19 cellular contexts compared by ENCODE assay signal in genomic region chr15:43985976-43986375, GRCh38.
"Had no signal": no experiment of that assay in that cellular context is flagged by ENCODE, and none has a peak within 500 bp of the region (broad histone marks: within the 10 kb centered on the region; RNA-seq: fewer than 3 reads in every experiment).

No MANE protein-coding gene starts in this region.

- H3K36me3 Mint-ChIP-seq: immature natural killer cell had no signal

- H3K4me1 Mint-ChIP-seq: endodermal cell, immature natural killer cell, nephron had no signal

- H3K27me3 Mint-ChIP-seq: progenitor cell of endocrine pancreas had no signal

- H3K4me3 Mint-ChIP-seq: endodermal cell, immature natural killer cell, nephron had no signal

- H3K9me3 Mint-ChIP-seq: endodermal cell, immature natural killer cell had no signal

- ATAC-seq: lower lobe of right lung, pancreas, right cardiac atrium had no signal

- FAIRE-seq: frontal cortex, keratinocyte, pancreas had no signal

- DNase-seq: effector CD4-positive, alpha-beta T cell; endodermal cell; erythroblast; glutamatergic neuron; immature natural killer cell; left ventricle myocardium inferior; lower lobe of right lung; mesenchymal stem cell; midbrain; occipital lobe; pancreas; right cardiac atrium; stimulated activated CD4-positive, alpha-beta T cell treated with anti-CD3 and anti-CD28 coated beads, Interleukin-2, amount 100 ng/mL, for 48 hours; stimulated activated naive CD4-positive, alpha-beta T cell treated with Interleukin-2 at 50 U/mL for 16 hours; trophoblast cell had no signal

- H3K27ac Mint-ChIP-seq: endodermal cell, immature natural killer cell, nephron, progenitor cell of endocrine pancreas had no signal
